ENCODE assay signal across 8 cellular contexts in the genomic region with DNA sequence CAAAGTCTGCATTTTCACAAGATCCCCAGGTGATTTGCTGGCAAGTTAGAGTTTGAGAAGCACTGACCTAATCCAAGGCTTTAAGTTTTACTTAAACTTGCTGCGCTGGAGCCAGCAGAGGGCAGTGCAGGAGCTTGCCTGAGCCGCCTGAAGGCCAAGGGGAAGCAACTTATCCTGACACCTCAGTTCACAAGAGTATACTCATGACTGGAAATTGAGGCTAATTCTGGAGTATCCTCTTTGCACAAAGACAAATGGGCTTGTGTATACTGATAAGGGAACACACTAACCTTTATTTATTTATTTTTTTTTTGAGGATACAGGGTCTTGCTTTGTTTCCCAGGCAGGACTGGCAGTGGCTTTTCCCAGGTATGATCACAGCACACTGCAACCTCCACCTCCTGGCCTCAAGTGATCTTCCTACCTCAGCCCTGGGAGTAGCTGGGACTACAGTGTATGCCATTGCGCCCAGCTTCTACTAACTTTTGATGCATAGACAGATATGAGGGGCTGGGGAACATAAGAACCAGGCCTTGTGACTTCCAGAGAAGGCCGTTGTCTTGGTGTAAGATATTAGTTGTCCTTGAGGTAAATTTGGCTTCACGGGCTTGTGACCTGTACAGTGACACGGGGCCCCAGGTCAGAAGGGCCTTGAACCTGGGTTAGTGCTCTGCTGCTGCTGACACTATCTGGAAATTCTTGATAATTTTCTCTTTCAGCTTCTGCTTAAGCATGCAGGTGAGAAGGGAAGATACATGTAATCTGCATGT. TPM values are rescaled to one million over a fixed set of nuclear protein-coding genes. Genes with fewer than 3 reads are reported as not detected.
A peak's percentile ranks its signal among the peaks of the same experiment; 100 is the strongest.
DNase-seq lines count a peak whose midpoint lies in the region; ATAC-seq and TF ChIP-seq lines count a peak whose summit lies in the region.

No MANE protein-coding gene starts in this region.

- H3K79me2 ChIP-seq in SK-N-SH (ENCODE audit: insufficient read depth), result no peaks in the 10 kb centered on the region

- peak; percentile 68 for TF ChIP-seq RAD21 in SK-N-SH (IDR thresholded peaks at IDR 0.05; ENCODE audit: low read length)

- no peak overlapping the region for H3K4me2 ChIP-seq in SK-N-SH

- H3F3A ChIP-seq in SK-N-SH (replicated peaks; ENCODE audit: insufficient read depth), result no peaks in the 10 kb centered on the region

- TF ChIP-seq EP300 in SK-N-SH (IDR thresholded peaks at IDR 0.05; ENCODE audit: borderline replicate concordance in 1 of 2, low read depth in 1 of 2, low read length in 1 of 2), result no peak

- no peak overlapping the region for H3K9ac ChIP-seq in SK-N-SH

- no peak overlapping the region for H3K4me3 ChIP-seq in CD8-positive, alpha-beta T cell (ENCODE audit: low read depth, low read length)
- peak overlapping the region in 1 of 2 experiments; percentile 4; a peak in 1 of 4 replicates for H3K4me3 ChIP-seq in SK-N-SH (ENCODE audit: low read depth in 2 of 2, low read length in 1 of 2)
- no peak overlapping the region for H3K4me3 ChIP-seq in prostate gland
- H3K4me3 ChIP-seq in aorta (ENCODE audit: low read length in 2 of 2), result no peak overlapping the region

- H3K4me3 Mint-ChIP-seq in CD8-positive, alpha-beta T cell, result no peak overlapping the region
- H3K4me3 Mint-ChIP-seq in activated naive CD4-positive, alpha-beta T cell treated with anti-CD3 and anti-CD28 coated beads, Interleukin-2, amount 50 U/mL, for 24 hours, result peak overlapping the region; percentile 6

- TF ChIP-seq POLR2A in prostate gland (IDR thresholded peaks at IDR 0.05), result no peak

- peaks cover 16% of the 10 kb centered on the region for H3K4me1 Mint-ChIP-seq in CD8-positive, alpha-beta T cell (ENCODE audit: low read depth)
- peaks cover 19% of the 10 kb centered on the region for H3K4me1 Mint-ChIP-seq in activated naive CD4-positive, alpha-beta T cell treated with anti-CD3 and anti-CD28 coated beads, Interleukin-2, amount 50 U/mL, for 24 hours

- peak overlapping the region; percentile 84 for H3K27ac Mint-ChIP-seq in CD8-positive, alpha-beta T cell
- H3K27ac Mint-ChIP-seq in activated naive CD4-positive, alpha-beta T cell treated with anti-CD3 and anti-CD28 coated beads, Interleukin-2, amount 50 U/mL, for 24 hours, result peak overlapping the region; percentile 76

- peak; percentile 76 for TF ChIP-seq CTCF in CD8-positive, alpha-beta T cell (IDR thresholded peaks at IDR 0.05)
- TF ChIP-seq CTCF in SK-N-SH (IDR thresholded peaks at IDR 0.05) (peak; percentile 80), prostate gland (IDR thresholded peaks at IDR 0.05) (peak in 3 of 4 experiments; percentile 40 to 66 (median 56))

- peaks cover 45% of the 10 kb centered on the region for H3K4me1 ChIP-seq in CD8-positive, alpha-beta T cell (ENCODE audit: insufficient read depth, low read length)
- no peaks in the 10 kb centered on the region for H3K4me1 ChIP-seq in SK-N-SH (ENCODE audit: control insufficient read depth in 1 of 2, insufficient read depth in 2 of 2, low read depth in 1 of 2, low read length in 1 of 2)
- H3K4me1 ChIP-seq in prostate gland (replicated peaks), result no peaks in the 10 kb centered on the region
- no peaks in the 10 kb centered on the region for H3K4me1 ChIP-seq in aorta (ENCODE audit: control insufficient read depth in 1 of 2, insufficient read depth in 2 of 2, low read length in 2 of 2)

- 3% methylated on average over 6 of the region's 6 CpGs for WGBS in SK-N-SH (ENCODE audit: low lambda C conversion rate)
- WGBS in prostate gland, result 62% methylated on average over 6 of the region's 6 CpGs
- 54 to 55% methylated on average over 6 of the region's 6 CpGs for WGBS in aorta, 2 donors

- H3K27me3 ChIP-seq in CD8-positive, alpha-beta T cell (ENCODE audit: insufficient read depth, low read length), result no peaks in the 10 kb centered on the region
- H3K27me3 ChIP-seq in SK-N-SH (ENCODE audit: insufficient read depth) (peaks cover 30% of the 10 kb centered on the region; the same call in 1 of the 2 replicates), prostate gland (replicated peaks; ENCODE audit: insufficient read depth) (no peaks in the 10 kb centered on the region), aorta (ENCODE audit: control insufficient read depth in 1 of 2, insufficient read depth in 2 of 2, low read length in 1 of 2) (peaks cover 0 to 4% of the 10 kb centered on the region in 2 donors)

- ATAC-seq in CD8-positive, alpha-beta T cell, result peak; percentile 79
- peak; percentile 74 for ATAC-seq in GM19395 (IDR thresholded peaks at IDR 0.05; ENCODE audit: unreplicated experiment)
- ATAC-seq in aorta (ENCODE audit: low FRiP score), result no peak

- no peaks in the 10 kb centered on the region for H4K20me1 ChIP-seq in SK-N-SH (ENCODE audit: insufficient read depth)

- no peaks in the 10 kb centered on the region for H3K27me3 Mint-ChIP-seq in CD8-positive, alpha-beta T cell (ENCODE audit: low read depth)
- H3K27me3 Mint-ChIP-seq in activated naive CD4-positive, alpha-beta T cell treated with anti-CD3 and anti-CD28 coated beads, Interleukin-2, amount 50 U/mL, for 24 hours, result no peaks in the 10 kb centered on the region

- H2AFZ ChIP-seq in SK-N-SH (ENCODE audit: low read depth), result no peak overlapping the region

- intact Hi-C loops in CD8-positive, alpha-beta T cell (cut with DNase I, micrococcal nuclease), result loop anchor here (1.0 to 2.0 kb wide), 8 partner anchors 17 to 247 kb away; no protein-coding TSS in a partner anchor
- intact Hi-C loops in head of caudate nucleus (cut with DNase I), result no loop called here
- intact Hi-C loops in prostate gland (cut with DNase I), result no loop called here
- intact Hi-C loops in aorta (cut with DNase I), result no loop called here

- peaks cover 34% of the 10 kb centered on the region for H3K36me3 ChIP-seq in CD8-positive, alpha-beta T cell (ENCODE audit: insufficient read depth, low read length)
- no peaks in the 10 kb centered on the region for H3K36me3 ChIP-seq in SK-N-SH (replicated peaks in 1 of 2; ENCODE audit: control insufficient read depth in 1 of 2, insufficient read depth in 2 of 2, low read length in 1 of 2)
- no peaks in the 10 kb centered on the region for H3K36me3 ChIP-seq in prostate gland
- H3K36me3 ChIP-seq in aorta (ENCODE audit: control insufficient read depth in 1 of 2, insufficient read depth in 2 of 2, low read length in 1 of 2), result no peaks in the 10 kb centered on the region

- CTCF ChIA-PET in CD8-positive, alpha-beta T cell (lab: Charles Lee), result interaction anchor here (0.7 to 6.4 kb wide), 44 partner anchors 8 to 277 kb away, joined by 3 to 75 read pairs (median 6); a partner anchor contains a TSS
- CTCF ChIA-PET in SK-N-SH (lab: Yijun Ruan, JAX), result interaction anchor here (0.6 to 2.1 kb wide), 17 partner anchors 9 to 632 kb away, joined by 3 to 10 read pairs (median 3); a partner anchor contains a TSS

- no peaks in the 10 kb centered on the region for H3K9me3 Mint-ChIP-seq in CD8-positive, alpha-beta T cell
- no peaks in the 10 kb centered on the region for H3K9me3 Mint-ChIP-seq in activated naive CD4-positive, alpha-beta T cell treated with anti-CD3 and anti-CD28 coated beads, Interleukin-2, amount 50 U/mL, for 24 hours

- H3K27ac ChIP-seq in CD8-positive, alpha-beta T cell (ENCODE audit: low read depth, low read length), result no peak overlapping the region
- H3K27ac ChIP-seq in SK-N-SH (ENCODE audit: low read depth in 2 of 2, low read length in 1 of 2), result no peak overlapping the region
- H3K27ac ChIP-seq in prostate gland, result no peak overlapping the region
- no peak overlapping the region for H3K27ac ChIP-seq in aorta (ENCODE audit: low read depth in 1 of 2, low read length in 2 of 2)

- peaks cover 48% of the 10 kb centered on the region for H3K36me3 Mint-ChIP-seq in CD8-positive, alpha-beta T cell
- peaks cover 10% of the 10 kb centered on the region for H3K36me3 Mint-ChIP-seq in activated naive CD4-positive, alpha-beta T cell treated with anti-CD3 and anti-CD28 coated beads, Interleukin-2, amount 50 U/mL, for 24 hours

- DNase-seq in CD8-positive, alpha-beta T cell, result peak; percentile 49 to 85 (median 75)
- DNase-seq in HuH-7 (ENCODE audit: low spot score) (peak; percentile 38), SK-N-SH (peak; percentile 29), head of caudate nucleus (peak; percentile 29 to 84 (median 68)), prostate gland (ENCODE audit: low spot score) (peak; percentile 38), aorta (peak; percentile 84 to 85)

- H3K9me3 ChIP-seq in CD8-positive, alpha-beta T cell (ENCODE audit: low read length), result no peaks in the 10 kb centered on the region
- no peaks in the 10 kb centered on the region for H3K9me3 ChIP-seq in SK-N-SH
- no peaks in the 10 kb centered on the region for H3K9me3 ChIP-seq in prostate gland
- H3K9me3 ChIP-seq in aorta (ENCODE audit: control insufficient read depth, low read length), result no peaks in the 10 kb centered on the region

- H3K9me2 ChIP-seq in SK-N-SH, result no peaks in the 10 kb centered on the region

- POLR2A ChIA-PET in CD8-positive, alpha-beta T cell (lab: Charles Lee), result interaction anchor here (0.9 to 1.8 kb wide), 6 partner anchors 11 to 71 kb away, joined by 3 to 7 read pairs (median 4); no protein-coding TSS in a partner anchor
- POLR2A ChIA-PET in SK-N-SH (lab: Yijun Ruan, JAX), result no interaction called here

RNA-seq across cellular contexts. Expression of a gene that starts 29.0 kb away (rescaled TPM):
- total RNA-seq in CD8-positive, alpha-beta T cell, result 10 to 100 TPM; 12.8 to 18.6 TPM
- polyA plus RNA-seq in SK-N-SH (2012; rRNA removed), result not detected in 2 replicates
- polyA plus RNA-seq in SK-N-SH (2012; cell fraction: cytosol; rRNA removed), result not detected in 2 replicates
- polyA plus RNA-seq in SK-N-SH (2012; cell fraction: nucleus; rRNA removed), result not detected in 2 replicates
- under 1 TPM; 0.17 to 0.36 TPM for total RNA-seq in prostate gland
- total RNA-seq in aorta, result 1 to 10 TPM; 1.6 to 2.4 TPM
- not detected for polyA plus RNA-seq in aorta

RNA-seq across cellular contexts. Expression of a gene that starts 35.8 kb away (rescaled TPM):
- total RNA-seq in CD8-positive, alpha-beta T cell, result 100 to 1,000 TPM; 397 to 399 TPM
- not detected in 2 replicates for polyA plus RNA-seq in SK-N-SH (2012; rRNA removed)
- polyA plus RNA-seq in SK-N-SH (2012; cell fraction: cytosol; rRNA removed), result not detected in 2 replicates
- polyA plus RNA-seq in SK-N-SH (2012; cell fraction: nucleus; rRNA removed), result not detected in 2 replicates
- 1 to 10 TPM; 3.0 to 4.7 TPM for total RNA-seq in prostate gland
- 1 to 10 TPM; 3.6 to 6.8 TPM for total RNA-seq in aorta
- polyA plus RNA-seq in aorta, result 10 to 100 TPM in 1 of 2 donors, 1 to 10 TPM in 1; 1.7 to 11.3 TPM

Comparison
In these comparisons a context has a peak if more than half of its experiments do, and no peak if none do; other contexts are left out.
1. DNase-seq: peak in every context shown above with its lines; median percentile 84 in aorta; 75 in CD8-positive, alpha-beta T cell; 68 in head of caudate nucleus; 38 in HuH-7; 38 in prostate gland; 29 in SK-N-SH.
2. RNA of a gene that starts 29.0 kb away (total RNA-seq): 12.8 to 18.6 TPM in CD8-positive, alpha-beta T cell; 1.6 to 2.4 TPM in aorta and 0.17 to 0.36 TPM in prostate gland; every median in the first group is over 4 times any median in the second.
3. RNA of a gene that starts 35.8 kb away (total RNA-seq): 397 to 399 TPM in CD8-positive, alpha-beta T cell; 3.6 to 6.8 TPM in aorta and 3.0 to 4.7 TPM in prostate gland; every median in the first group is over 10 times any median in the second.
4. intact Hi-C loops: an anchor here in CD8-positive, alpha-beta T cell (1.0 to 2.0 kb wide); none called in head of caudate nucleus, prostate gland and aorta.
5. Peak in every context shown above with its lines, with median percentiles within 50 percentile points of each other: CTCF ChIP-seq.